Comparison of ENCODE assay signal across 8 cellular contexts in the genomic region with DNA sequence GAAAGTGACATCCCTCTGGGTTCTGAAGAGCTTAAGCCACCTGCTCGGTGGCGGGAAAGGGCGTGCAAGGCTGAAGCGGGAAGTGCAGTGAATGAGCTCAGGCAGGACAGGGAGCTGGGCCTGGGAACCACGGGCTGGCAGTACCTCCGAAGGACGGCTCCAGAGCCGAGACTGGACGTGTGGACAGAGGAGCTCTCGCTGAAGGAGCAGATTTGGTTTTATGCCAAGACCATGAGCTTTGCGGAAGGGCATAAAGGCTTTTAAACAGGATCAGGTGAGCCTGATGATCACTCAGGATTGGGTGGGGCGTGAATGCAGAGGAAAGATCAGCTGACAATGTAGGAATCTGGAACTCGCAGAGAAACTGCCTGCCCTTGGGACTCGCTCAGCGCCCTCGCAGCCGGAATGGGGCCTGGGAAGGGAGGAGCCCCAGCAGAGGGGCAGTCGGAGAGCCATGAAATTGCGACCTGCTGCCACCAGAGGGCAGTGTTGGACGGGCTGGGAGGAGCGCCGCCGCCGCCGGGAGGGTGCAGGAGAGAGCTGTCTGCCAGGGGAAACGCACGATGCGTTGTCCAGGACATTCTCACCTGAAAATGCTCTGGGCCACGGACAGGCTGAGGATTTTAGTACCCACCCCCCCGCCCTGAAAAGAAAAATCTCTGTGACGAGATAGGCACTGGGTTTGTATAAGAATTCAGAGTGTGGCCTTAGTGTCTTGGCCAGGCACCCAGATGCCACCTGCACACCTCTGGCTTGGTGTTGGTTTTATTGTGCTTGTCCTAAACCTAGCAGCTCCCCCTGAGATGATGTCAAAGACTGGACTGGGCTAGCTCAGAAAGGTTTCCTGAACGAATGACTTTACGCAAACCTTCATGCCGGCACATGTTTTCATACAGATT.
A peak's percentile ranks its signal among the peaks of the same experiment; 100 is the strongest.
DNase-seq lines count a peak whose midpoint lies in the region; ATAC-seq and TF ChIP-seq lines count a peak whose summit lies in the region.

No MANE protein-coding gene starts in this region.

- no peaks in the 10 kb centered on the region for H3K9me3 Mint-ChIP-seq in activated naive CD8-positive, alpha-beta T cell treated with anti-CD3 and anti-CD28 coated beads, Interleukin-2, amount 50 U/mL, for 24 hours
- H3K9me3 Mint-ChIP-seq in progenitor cell of endocrine pancreas (ENCODE audit: low read depth), result no peaks in the 10 kb centered on the region

- H3K27me3 Mint-ChIP-seq in activated naive CD8-positive, alpha-beta T cell treated with anti-CD3 and anti-CD28 coated beads, Interleukin-2, amount 50 U/mL, for 24 hours, result peaks cover 36% of the 10 kb centered on the region
- peaks cover 74% of the 10 kb centered on the region for H3K27me3 Mint-ChIP-seq in progenitor cell of endocrine pancreas

- peak; percentile 98 for TF ChIP-seq CTCF in progenitor cell of endocrine pancreas (IDR thresholded peaks at IDR 0.05; ENCODE audit: unreplicated experiment)

- no peaks in the 10 kb centered on the region for H3K36me3 Mint-ChIP-seq in activated naive CD8-positive, alpha-beta T cell treated with anti-CD3 and anti-CD28 coated beads, Interleukin-2, amount 50 U/mL, for 24 hours (ENCODE audit: low read depth)
- H3K36me3 Mint-ChIP-seq in progenitor cell of endocrine pancreas (ENCODE audit: insufficient read depth), result no peaks in the 10 kb centered on the region

- H3K4me3 Mint-ChIP-seq in activated naive CD8-positive, alpha-beta T cell treated with anti-CD3 and anti-CD28 coated beads, Interleukin-2, amount 50 U/mL, for 24 hours, result no peak overlapping the region
- no peak overlapping the region for H3K4me3 Mint-ChIP-seq in progenitor cell of endocrine pancreas (ENCODE audit: low read depth)

- intact Hi-C loops in cardiac septum (cut with DNase I), result no loop called here

- H3K27ac Mint-ChIP-seq in activated naive CD8-positive, alpha-beta T cell treated with anti-CD3 and anti-CD28 coated beads, Interleukin-2, amount 50 U/mL, for 24 hours, result no peak overlapping the region
- no peak overlapping the region for H3K27ac Mint-ChIP-seq in progenitor cell of endocrine pancreas

- ATAC-seq in GM21529 (IDR thresholded peaks at IDR 0.05; ENCODE audit: unreplicated experiment), result peak; percentile 93
- ATAC-seq in activated naive CD8-positive, alpha-beta T cell treated with anti-CD3 and anti-CD28 coated beads, Interleukin-2, amount 50 U/mL, for 24 hours, result no peak

- H3K4me1 Mint-ChIP-seq in activated naive CD8-positive, alpha-beta T cell treated with anti-CD3 and anti-CD28 coated beads, Interleukin-2, amount 50 U/mL, for 24 hours, result peaks cover 2% of the 10 kb centered on the region
- peaks cover 4% of the 10 kb centered on the region for H3K4me1 Mint-ChIP-seq in progenitor cell of endocrine pancreas (ENCODE audit: low read depth)

- DNase-seq in ELF-1 (ENCODE audit: low read depth, low spot score), result peak; percentile 96
- DNase-seq in HUDEP-2 (lab: John Stamatoyannopoulos, UW; ENCODE audit: unreplicated experiment in 76 of 76), result peak in 63 of 76 experiments; percentile 2 to 80 (median 41)
- peak; percentile 36 for DNase-seq in SHP77 treated with DMSO at 0.1 percent for 48 hours (lab: John Stamatoyannopoulos, UW)
- DNase-seq in activated naive CD8-positive, alpha-beta T cell treated with anti-CD3 and anti-CD28 coated beads, Interleukin-2, amount 50 U/mL, for 24 hours, result peak; percentile 75
- peak; percentile 89 for DNase-seq in cardiac septum (ENCODE audit: low spot score)
- DNase-seq in progenitor cell of endocrine pancreas (ENCODE audit: low spot score, unreplicated experiment), result peak; percentile 89
- DNase-seq in NCI-H345 treated with DMSO at 0.1 percent for 48 hours (lab: John Stamatoyannopoulos, UW; ENCODE audit: unreplicated experiment), result no peak
